In genomic region chr13:42532561-42533335, GRCh38 we compare ENCODE assay signal across 2 cellular contexts.
A peak's percentile ranks its signal among the peaks of the same experiment; 100 is the strongest.
TF ChIP-seq lines count a peak whose summit lies in the region.

No MANE protein-coding gene starts in this region.

TF ChIP-seq in liver, 16 proteins besides CTCF, POLR2A, EP300 and RAD21 (continued from another document):
- TF ChIP-seq HNF4A (conservative IDR thresholded peaks at IDR 0.05): peak; percentile 21 to 25
- TF ChIP-seq, protein P1, sequence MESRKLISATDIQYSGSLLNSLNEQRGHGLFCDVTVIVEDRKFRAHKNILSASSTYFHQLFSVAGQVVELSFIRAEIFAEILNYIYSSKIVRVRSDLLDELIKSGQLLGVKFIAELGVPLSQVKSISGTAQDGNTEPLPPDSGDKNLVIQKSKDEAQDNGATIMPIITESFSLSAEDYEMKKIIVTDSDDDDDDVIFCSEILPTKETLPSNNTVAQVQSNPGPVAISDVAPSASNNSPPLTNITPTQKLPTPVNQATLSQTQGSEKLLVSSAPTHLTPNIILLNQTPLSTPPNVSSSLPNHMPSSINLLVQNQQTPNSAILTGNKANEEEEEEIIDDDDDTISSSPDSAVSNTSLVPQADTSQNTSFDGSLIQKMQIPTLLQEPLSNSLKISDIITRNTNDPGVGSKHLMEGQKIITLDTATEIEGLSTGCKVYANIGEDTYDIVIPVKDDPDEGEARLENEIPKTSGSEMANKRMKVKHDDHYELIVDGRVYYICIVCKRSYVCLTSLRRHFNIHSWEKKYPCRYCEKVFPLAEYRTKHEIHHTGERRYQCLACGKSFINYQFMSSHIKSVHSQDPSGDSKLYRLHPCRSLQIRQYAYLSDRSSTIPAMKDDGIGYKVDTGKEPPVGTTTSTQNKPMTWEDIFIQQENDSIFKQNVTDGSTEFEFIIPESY (IDR thresholded peaks at IDR 0.05): no peak
- TF ChIP-seq SP1 (IDR thresholded peaks at IDR 0.05): no peak
- TF ChIP-seq NR2F2 (IDR thresholded peaks at IDR 0.05): no peak
TF ChIP-seq in liver: peak in this region for 1.

TF ChIP-seq in HepG2, 621 proteins besides CTCF, POLR2A, EP300 and RAD21 (continued from another document):
- TF ChIP-seq AFF4 (CRISPR knock-in tag; IDR thresholded peaks at IDR 0.05): no peak
- TF ChIP-seq WIZ (CRISPR knock-in tag; IDR thresholded peaks at IDR 0.05): no peak
- no peak for TF ChIP-seq POLR2AphosphoS2 (IDR thresholded peaks at IDR 0.05; ENCODE audit: low read depth, low read length)
- TF ChIP-seq, protein P2, sequence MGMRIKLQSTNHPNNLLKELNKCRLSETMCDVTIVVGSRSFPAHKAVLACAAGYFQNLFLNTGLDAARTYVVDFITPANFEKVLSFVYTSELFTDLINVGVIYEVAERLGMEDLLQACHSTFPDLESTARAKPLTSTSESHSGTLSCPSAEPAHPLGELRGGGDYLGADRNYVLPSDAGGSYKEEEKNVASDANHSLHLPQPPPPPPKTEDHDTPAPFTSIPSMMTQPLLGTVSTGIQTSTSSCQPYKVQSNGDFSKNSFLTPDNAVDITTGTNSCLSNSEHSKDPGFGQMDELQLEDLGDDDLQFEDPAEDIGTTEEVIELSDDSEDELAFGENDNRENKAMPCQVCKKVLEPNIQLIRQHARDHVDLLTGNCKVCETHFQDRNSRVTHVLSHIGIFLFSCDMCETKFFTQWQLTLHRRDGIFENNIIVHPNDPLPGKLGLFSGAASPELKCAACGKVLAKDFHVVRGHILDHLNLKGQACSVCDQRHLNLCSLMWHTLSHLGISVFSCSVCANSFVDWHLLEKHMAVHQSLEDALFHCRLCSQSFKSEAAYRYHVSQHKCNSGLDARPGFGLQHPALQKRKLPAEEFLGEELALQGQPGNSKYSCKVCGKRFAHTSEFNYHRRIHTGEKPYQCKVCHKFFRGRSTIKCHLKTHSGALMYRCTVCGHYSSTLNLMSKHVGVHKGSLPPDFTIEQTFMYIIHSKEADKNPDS (CRISPR knock-in tag; IDR thresholded peaks at IDR 0.05): no peak
